8 cellular contexts compared by ENCODE assay signal in the genomic region with DNA sequence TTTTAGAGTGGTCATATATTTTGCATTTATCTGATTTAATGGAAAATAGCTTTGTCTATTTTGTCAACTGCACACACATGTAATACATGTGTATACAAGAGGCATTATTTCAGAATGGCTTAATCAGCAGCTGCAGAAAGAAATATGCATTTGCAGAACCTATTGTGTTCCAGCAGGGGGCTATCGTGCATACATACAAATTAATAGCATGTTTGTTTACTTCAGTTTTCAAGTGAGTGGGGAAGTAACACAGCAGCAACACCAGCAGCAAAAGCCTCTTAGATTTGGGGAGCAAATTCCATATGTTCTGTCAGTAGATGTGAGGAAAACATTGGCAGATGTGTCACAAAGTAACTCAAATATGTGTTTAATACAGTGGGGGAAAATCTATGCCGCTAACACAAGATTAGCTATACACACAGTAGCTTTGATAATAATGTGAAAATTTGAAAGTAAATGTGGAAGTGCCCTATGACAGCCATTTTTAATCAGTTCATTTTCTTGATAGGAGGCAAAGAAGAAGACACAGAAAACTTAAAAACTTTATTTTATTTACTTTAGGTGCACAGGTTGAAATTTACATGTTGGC.
DNase-seq lines count a peak whose midpoint lies in the region; ATAC-seq and TF ChIP-seq lines count a peak whose summit lies in the region.

No MANE protein-coding gene starts in this region.

- H3K9me3 Mint-ChIP-seq in activated naive CD8-positive, alpha-beta T cell treated with anti-CD3 and anti-CD28 coated beads for 36 hours, result no peaks in the 10 kb centered on the region

- H3K4me1 Mint-ChIP-seq in activated naive CD8-positive, alpha-beta T cell treated with anti-CD3 and anti-CD28 coated beads for 36 hours, result peaks cover 12% of the 10 kb centered on the region

- ATAC-seq in GM19463 (IDR thresholded peaks at IDR 0.05; ENCODE audit: unreplicated experiment), result peak; percentile 76

- no peaks in the 10 kb centered on the region for H3K36me3 ChIP-seq in KMS-11 (ENCODE audit: insufficient read depth)
- H3K36me3 ChIP-seq in OCI-LY3 (replicated peaks; ENCODE audit: low read depth, low read length), result no peaks in the 10 kb centered on the region

- H3K27me3 Mint-ChIP-seq in activated naive CD8-positive, alpha-beta T cell treated with anti-CD3 and anti-CD28 coated beads for 36 hours, result no peaks in the 10 kb centered on the region

- no peaks in the 10 kb centered on the region for H3K36me3 Mint-ChIP-seq in activated naive CD8-positive, alpha-beta T cell treated with anti-CD3 and anti-CD28 coated beads for 36 hours

- H3K4me2 ChIP-seq in KMS-11 (no peak overlapping the region), OCI-LY3 (ENCODE audit: low read length) (no peak overlapping the region)

- no peaks in the 10 kb centered on the region for H3K9me3 ChIP-seq in OCI-LY3 (ENCODE audit: insufficient read depth, low read length)

- H3K4me3 ChIP-seq in KMS-11 (IDR thresholded peaks at IDR 0.05; ENCODE audit: insufficient read depth, low read depth, low read length) (no peak overlapping the region), OCI-LY3 (ENCODE audit: low read length) (no peak overlapping the region)

- H2AFZ ChIP-seq in KMS-11 (ENCODE audit: low read depth), result no peak overlapping the region
- 0 out of 2 replicates have a peak overlapping the region, but pooled peaks have one; percentile 32 for H2AFZ ChIP-seq in OCI-LY3 (ENCODE audit: low read depth, low read length)

- H3K27me3 ChIP-seq in KMS-11 (ENCODE audit: insufficient read depth, low read depth), result no peaks in the 10 kb centered on the region
- no peaks in the 10 kb centered on the region for H3K27me3 ChIP-seq in OCI-LY3 (ENCODE audit: low read depth, low read length)

- DNase-seq in Caki2 (ENCODE audit: low read depth) (peak; percentile 1), dermis microvascular lymphatic vessel endothelial cell (ENCODE audit: low read depth in 2 of 2) (peak; percentile 41 to 69), myocyte (ENCODE audit: low read depth) (peak; percentile 56)
- DNase-seq in stimulated activated CD4-positive, alpha-beta T cell treated with anti-CD3 and anti-CD28 coated beads, Interleukin-2, amount 100 ng/mL, for 48 hours, result no peak
- no peak for DNase-seq in activated naive CD8-positive, alpha-beta T cell treated with anti-CD3 and anti-CD28 coated beads for 36 hours

- TF ChIP-seq CTCF in KMS-11 (conservative IDR thresholded peaks at IDR 0.05; ENCODE audit: low read depth, low read length), result peak; percentile 95
- TF ChIP-seq CTCF in OCI-LY3 (IDR thresholded peaks at IDR 0.05; ENCODE audit: low read depth, low read length), result peak; percentile 99

- H3K79me2 ChIP-seq in KMS-11 (ENCODE audit: insufficient read depth, low read depth) (no peaks in the 10 kb centered on the region), OCI-LY3 (ENCODE audit: low read length) (no peaks in the 10 kb centered on the region)

- peaks cover 16% of the 10 kb centered on the region for H3K4me1 ChIP-seq in KMS-11 (ENCODE audit: low read depth, poor library complexity, severe bottlenecking)
- peaks cover 21% of the 10 kb centered on the region for H3K4me1 ChIP-seq in OCI-LY3 (ENCODE audit: low read length)

- H3K27ac ChIP-seq in KMS-11 (no peak overlapping the region), OCI-LY3 (ENCODE audit: low read length) (no peak overlapping the region)

- in situ Hi-C loops in Caki2 (cut with HindIII; ENCODE audit: low pct_unique_long_range_greater_than_20kb, low sequenced_read_pairs), result no loop called here

- no peak overlapping the region for H3K27ac Mint-ChIP-seq in activated naive CD8-positive, alpha-beta T cell treated with anti-CD3 and anti-CD28 coated beads for 36 hours

- H3K9ac ChIP-seq in KMS-11, result no peak overlapping the region
- no peak overlapping the region for H3K9ac ChIP-seq in OCI-LY3 (ENCODE audit: low read length)

- H3K4me3 Mint-ChIP-seq in activated naive CD8-positive, alpha-beta T cell treated with anti-CD3 and anti-CD28 coated beads for 36 hours, result no peak overlapping the region

- H4K20me1 ChIP-seq in KMS-11 (ENCODE audit: insufficient read depth) (no peaks in the 10 kb centered on the region), OCI-LY3 (ENCODE audit: insufficient read depth, low read length) (no peaks in the 10 kb centered on the region)

Comparison
In these comparisons a context has a peak if more than half of its experiments do, and no peak if none do; other contexts are left out.
1. DNase-seq: peak in Caki2 (single experiment), dermis microvascular lymphatic vessel endothelial cell (2 of 2) and myocyte (single experiment); none in stimulated activated CD4-positive, alpha-beta T cell treated with anti-CD3 and anti-CD28 coated beads, Interleukin-2, amount 100 ng/mL, for 48 hours (0 of 2) and activated naive CD8-positive, alpha-beta T cell treated with anti-CD3 and anti-CD28 coated beads for 36 hours (single experiment).